14 cellular contexts compared by ENCODE assay signal in genomic region chr12:94202245-94203180, GRCh38. TPM values are rescaled to one million over a fixed set of nuclear protein-coding genes. Genes with fewer than 3 reads are reported as not detected.
DNase-seq lines count a peak whose midpoint lies in the region; ATAC-seq and TF ChIP-seq lines count a peak whose summit lies in the region.
"Had no signal": no experiment of that assay in that cellular context is flagged by ENCODE, and none has a peak within 500 bp of the region (broad histone marks: within the 10 kb centered on the region; RNA-seq: fewer than 3 reads in every experiment).

No MANE protein-coding gene starts in this region.

- H4K20me1 ChIP-seq in DOHH2 (ENCODE audit: control insufficient read depth, insufficient read depth, low read depth, low read length) = no peaks in the 10 kb centered on the region

- DNase-seq in CD4-positive, CD25-positive, alpha-beta regulatory T cell = no peak
- peak; percentile 59 for DNase-seq in RWPE1 (ENCODE audit: low spot score)
- DNase-seq in endodermal cell = peak; percentile 28
- DNase-seq in NAMALWA (ENCODE audit: low spot score) = no peak
- DNase-seq in mesothelial cell of epicardium (ENCODE audit: low spot score in 2 of 2, unreplicated experiment in 2 of 2) = no peak
- no peak for DNase-seq in HAP-1 (ENCODE audit: low spot score in 2 of 2)
- DNase-seq: activated gamma-delta T cell; AML-193; right cardiac atrium; SJCRH30; stimulated activated CD4-positive, alpha-beta T cell treated with anti-CD3 and anti-CD28 coated beads, Interleukin-4, amount 100 ng/mL, for 4 hours had no signal

- WGBS in endodermal cell (ENCODE audit: insufficient coverage in 1 of 2, insufficient read length in 1 of 2), 2 experiments = 93 to 95% methylated on average over 6 to 7 of the region's 7 CpGs

- no peaks in the 10 kb centered on the region for H3K27me3 ChIP-seq in CD4-positive, CD25-positive, alpha-beta regulatory T cell (ENCODE audit: control insufficient read depth, insufficient read depth, low read length)
- no peaks in the 10 kb centered on the region for H3K27me3 ChIP-seq in DOHH2 (ENCODE audit: control insufficient read depth, low read length)
- no peaks in the 10 kb centered on the region for H3K27me3 ChIP-seq in endodermal cell (ENCODE audit: control insufficient read depth, insufficient read depth, low read length, poor library complexity, severe bottlenecking)
- H3K27me3 ChIP-seq in HAP-1 (ENCODE audit: low read depth) = no peaks in the 10 kb centered on the region
- H3K27me3 ChIP-seq: SJCRH30 had no signal

- H3K4me3 Mint-ChIP-seq in CD4-positive, CD25-positive, alpha-beta regulatory T cell = peak overlapping the region in 2 of 4 donors; percentile 3 to 12
- H3K4me3 Mint-ChIP-seq in endodermal cell (no peak overlapping the region), mesothelial cell of epicardium (no peak overlapping the region)
- H3K4me3 Mint-ChIP-seq: WTC11 had no signal

- peak overlapping the region in 2 of 3 donors; percentile 3 to 78 for H3K27ac Mint-ChIP-seq in CD4-positive, CD25-positive, alpha-beta regulatory T cell
- H3K27ac Mint-ChIP-seq in endodermal cell (no peak overlapping the region), mesothelial cell of epicardium (no peak overlapping the region)
- H3K27ac Mint-ChIP-seq: WTC11 had no signal

- H3K36me3 ChIP-seq in CD4-positive, CD25-positive, alpha-beta regulatory T cell (ENCODE audit: control insufficient read depth, insufficient read depth, low read length) = no peaks in the 10 kb centered on the region
- no peaks in the 10 kb centered on the region for H3K36me3 ChIP-seq in DOHH2 (ENCODE audit: control insufficient read depth, low read length)
- H3K36me3 ChIP-seq in endodermal cell (ENCODE audit: control insufficient read depth, insufficient read depth, low read length) = no peaks in the 10 kb centered on the region
- no peaks in the 10 kb centered on the region for H3K36me3 ChIP-seq in HAP-1 (replicated peaks)
- H3K36me3 ChIP-seq: SJCRH30 had no signal

- no peaks in the 10 kb centered on the region for H3K9me2 ChIP-seq in DOHH2 (replicated peaks; ENCODE audit: control insufficient read depth, low read length)

- no peaks in the 10 kb centered on the region for H3K79me2 ChIP-seq in DOHH2 (ENCODE audit: control insufficient read depth, low read length)

- H3F3A ChIP-seq in DOHH2 (ENCODE audit: control insufficient read depth, insufficient read depth) = peaks cover 6% of the 10 kb centered on the region

- no peaks in the 10 kb centered on the region for H3K9me3 ChIP-seq in CD4-positive, CD25-positive, alpha-beta regulatory T cell (ENCODE audit: control insufficient read depth in 2 of 2, low read length in 2 of 2)
- H3K9me3 ChIP-seq in DOHH2 (ENCODE audit: control insufficient read depth, insufficient read depth, low read length) (no peaks in the 10 kb centered on the region), endodermal cell (ENCODE audit: control insufficient read depth, low read length) (no peaks in the 10 kb centered on the region), HAP-1 (no peaks in the 10 kb centered on the region)
- H3K9me3 ChIP-seq: SJCRH30 had no signal

- no peak overlapping the region for H3K9ac ChIP-seq in endodermal cell (ENCODE audit: extremely low read depth, low read length, poor library complexity, severe bottlenecking)

- no peak overlapping the region for H3K4me3 ChIP-seq in CD4-positive, CD25-positive, alpha-beta regulatory T cell (ENCODE audit: low read depth, low read length)
- H3K4me3 ChIP-seq in DOHH2 (ENCODE audit: low read length) (0 out of 2 replicates have a peak overlapping the region, but pooled peaks have one; percentile 3), endodermal cell (ENCODE audit: low read length) (no peak overlapping the region), HAP-1 (no peak overlapping the region)
- H3K4me3 ChIP-seq: SJCRH30 had no signal

- no peak overlapping the region for H3K27ac ChIP-seq in CD4-positive, CD25-positive, alpha-beta regulatory T cell (ENCODE audit: insufficient read depth, low read length, poor library complexity, severe bottlenecking)
- H3K27ac ChIP-seq in DOHH2 (ENCODE audit: low read depth, low read length) (no peak overlapping the region), RWPE1 (no peak overlapping the region), endodermal cell (ENCODE audit: low read depth, low read length) (no peak overlapping the region)
- H3K27ac ChIP-seq: SJCRH30 had no signal

- peaks cover 13% of the 10 kb centered on the region for H3K36me3 Mint-ChIP-seq in CD4-positive, CD25-positive, alpha-beta regulatory T cell
- H3K36me3 Mint-ChIP-seq in endodermal cell (ENCODE audit: low read depth) (no peaks in the 10 kb centered on the region), mesothelial cell of epicardium (no peaks in the 10 kb centered on the region)

- CTCF ChIA-PET in RWPE1 (lab: Yijun Ruan, JAX) = interaction anchor here (0.9 kb wide), 1 partner anchor 9 kb away, joined by 3 read pairs; no protein-coding TSS in a partner anchor

- peaks cover 36 to 56% (median 43%) of the 10 kb centered on the region in 4 donors for H3K4me1 Mint-ChIP-seq in CD4-positive, CD25-positive, alpha-beta regulatory T cell
- H3K4me1 Mint-ChIP-seq in endodermal cell (peaks cover 6% of the 10 kb centered on the region), mesothelial cell of epicardium (peaks cover 19% of the 10 kb centered on the region)

- H3K9me3 Mint-ChIP-seq in CD4-positive, CD25-positive, alpha-beta regulatory T cell = peaks cover 0 to 3% (median 0%) of the 10 kb centered on the region in 7 donors
- H3K9me3 Mint-ChIP-seq in endodermal cell (peaks cover 1% of the 10 kb centered on the region), mesothelial cell of epicardium (no peaks in the 10 kb centered on the region)

- no peak for TF ChIP-seq CTCF in DOHH2 (IDR thresholded peaks at IDR 0.05; ENCODE audit: low read depth, low read length, poor library complexity, severe bottlenecking)
- TF ChIP-seq CTCF in RWPE1 (conservative IDR thresholded peaks at IDR 0.05; ENCODE audit: low read depth) = no peak
- no peak for TF ChIP-seq CTCF in endodermal cell (conservative IDR thresholded peaks at IDR 0.05)
- TF ChIP-seq CTCF in mesothelial cell of epicardium (IDR thresholded peaks at IDR 0.05; ENCODE audit: unreplicated experiment) = no peak

- H3K27me3 Mint-ChIP-seq in CD4-positive, CD25-positive, alpha-beta regulatory T cell = no peaks in the 10 kb centered on the region
- H3K27me3 Mint-ChIP-seq in endodermal cell (ENCODE audit: insufficient read depth) (no peaks in the 10 kb centered on the region), mesothelial cell of epicardium (ENCODE audit: low read depth) (no peaks in the 10 kb centered on the region)

- in situ Hi-C loops in HAP-1 (cut with MboI; ENCODE audit: low sequenced_read_pairs) = no loop called here

- peaks cover 30% of the 10 kb centered on the region for H3K4me1 ChIP-seq in CD4-positive, CD25-positive, alpha-beta regulatory T cell (ENCODE audit: control insufficient read depth, insufficient read depth, low read length, poor library complexity, severe bottlenecking)
- H3K4me1 ChIP-seq in DOHH2 (ENCODE audit: control insufficient read depth, low read length) = peaks cover 58% of the 10 kb centered on the region
- peaks cover 4% of the 10 kb centered on the region for H3K4me1 ChIP-seq in endodermal cell (ENCODE audit: control insufficient read depth, insufficient read depth, low read length)
- peaks cover 18% of the 10 kb centered on the region for H3K4me1 ChIP-seq in HAP-1
- H3K4me1 ChIP-seq: SJCRH30 had no signal

- POLR2A ChIA-PET in RWPE1 (lab: Yijun Ruan, JAX; ENCODE audit: low non-redundant PET) = no interaction called here

- no peak for ATAC-seq in CD4-positive, CD25-positive, alpha-beta regulatory T cell (ENCODE audit: low read depth in 2 of 2)
- ATAC-seq in GM21447 (IDR thresholded peaks at IDR 0.05; ENCODE audit: unreplicated experiment) = no peak

- peak overlapping the region; percentile 26 for H3K4me2 ChIP-seq in DOHH2 (ENCODE audit: low read length)

RNA-seq across cellular contexts. Expression of gene PLXNC1, which starts 54.1 kb away (rescaled TPM):
- 13.8 TPM for total RNA-seq in CD4-positive, CD25-positive, alpha-beta regulatory T cell
- 1 to 10 TPM; 1.2 to 3.1 (median 2.3) TPM for polyA plus RNA-seq in CD4-positive, CD25-positive, alpha-beta regulatory T cell
- 1 to 10 TPM; 1.6 to 1.9 TPM for total RNA-seq in endodermal cell
- polyA plus RNA-seq in endodermal cell (2013, experiment 1 of 2) = 10.2 TPM
- 9.9 TPM for polyA plus RNA-seq in endodermal cell (2013, experiment 2 of 2)
- total RNA-seq in mesothelial cell of epicardium = 3.0 to 3.6 TPM (median 3.4 TPM) in 3 replicates

Comparison
In these comparisons a context has a peak if more than half of its experiments do, and no peak if none do; other contexts are left out.
1. DNase-seq: peak in RWPE1 (single experiment) and endodermal cell (single experiment); none in CD4-positive, CD25-positive, alpha-beta regulatory T cell (0 of 3), NAMALWA (single experiment), mesothelial cell of epicardium (0 of 2) and HAP-1 (0 of 2).
2. H3K27ac Mint-ChIP-seq: peak in CD4-positive, CD25-positive, alpha-beta regulatory T cell (2 of 3); none in endodermal cell (single experiment) and mesothelial cell of epicardium (single experiment).